ENCODE assay signal across 1 cellular context in genomic region chr11:111292408-111292807, GRCh38.
A peak's percentile ranks its signal among the peaks of the same experiment; 100 is the strongest.
TF ChIP-seq lines count a peak whose summit lies in the region.
"Not testable (repeated sequence)": the region's sequence is repeated elsewhere in the genome, so short reads cannot be mapped to it uniquely, and the experiment has no call there.

No MANE protein-coding gene starts in this region.

- H3K4me1 ChIP-seq in HEK293 (ENCODE audit: control insufficient read depth, insufficient read depth, low read length), result not testable (repeated sequence)

- not testable (repeated sequence) for H3K27ac ChIP-seq in HEK293 (ENCODE audit: extremely low read depth, low read depth, low read length)

- TF ChIP-seq CTCF in HEK293 (tag by site-specific recombination; IDR thresholded peaks at IDR 0.05), result not testable (repeated sequence)

- POLR2A ChIA-PET in HEK293 (lab: Yijun Ruan, JAX), result not testable (repeated sequence)

- not testable (repeated sequence) for H3K4me3 ChIP-seq in HEK293 (ENCODE audit: low read depth, low read length)

- H3K9me3 ChIP-seq in HEK293 (ENCODE audit: control insufficient read depth, insufficient read depth, low read depth, low read length), result not testable (repeated sequence)

- not testable (repeated sequence) for H3K36me3 ChIP-seq in HEK293 (ENCODE audit: control insufficient read depth in 2 of 2, insufficient read depth in 1 of 2, low read length in 2 of 2)

- CTCF ChIA-PET in HEK293 (lab: Yijun Ruan, JAX), result interaction anchor here (1.2 kb wide), 1 partner anchor 153 kb away, joined by 3 read pairs; no protein-coding TSS in a partner anchor

TF ChIP-seq in HEK293, 187 proteins besides CTCF, POLR2A, EP300 and RAD21:
- TF ChIP-seq SCRT2 (tag by site-specific recombination; IDR thresholded peaks at IDR 0.05) (peak; percentile 79), SCRT1 (tag by site-specific recombination; IDR thresholded peaks at IDR 0.05; ENCODE audit: borderline replicate concordance) (peak; percentile 87)
